8 cellular contexts compared by ENCODE assay signal in genomic region chr14:95442633-95443021, GRCh38.
DNase-seq lines count a peak whose midpoint lies in the region; ATAC-seq and TF ChIP-seq lines count a peak whose summit lies in the region.

No MANE protein-coding gene starts in this region.

- H3K4me3 Mint-ChIP-seq in activated naive CD8-positive, alpha-beta T cell treated with anti-CD3 and anti-CD28 coated beads, Interleukin-2, amount 10 ng/mL, durations not matched to agents 7 days and 5 days, result no peak overlapping the region

- no peak overlapping the region for H3K4me3 ChIP-seq in HFF-Myc (replicated peaks; ENCODE audit: low read depth, low read length)

- DNase-seq in GM04504 (ENCODE audit: low read depth) (peak; percentile 61), HFF-Myc (ENCODE audit: extremely low read depth, low read depth) (peak; percentile 69), NCI-H1105 treated with DMSO at 0.1 percent for 48 hours (lab: John Stamatoyannopoulos, UW) (peak; percentile 80), SW 1271 (lab: John Stamatoyannopoulos, UW) (peak; percentile 19 to 62), cardiac septum (ENCODE audit: low spot score) (peak; percentile 86), retina (peak; percentile 77)
- peak; percentile 71 for DNase-seq in activated naive CD8-positive, alpha-beta T cell treated with anti-CD3 and anti-CD28 coated beads, Interleukin-2, amount 10 ng/mL, durations not matched to agents 7 days and 5 days

- ATAC-seq in activated naive CD8-positive, alpha-beta T cell treated with anti-CD3 and anti-CD28 coated beads, Interleukin-2, amount 10 ng/mL, durations not matched to agents 7 days and 5 days (ENCODE audit: low read depth), result peak; percentile 93
- ATAC-seq in HG03025 (IDR thresholded peaks at IDR 0.05; ENCODE audit: low FRiP score, unreplicated experiment), result no peak

- peaks cover 2% of the 10 kb centered on the region for H3K4me1 Mint-ChIP-seq in activated naive CD8-positive, alpha-beta T cell treated with anti-CD3 and anti-CD28 coated beads, Interleukin-2, amount 10 ng/mL, durations not matched to agents 7 days and 5 days

- H3K36me3 Mint-ChIP-seq in activated naive CD8-positive, alpha-beta T cell treated with anti-CD3 and anti-CD28 coated beads, Interleukin-2, amount 10 ng/mL, durations not matched to agents 7 days and 5 days, result peaks cover 17% of the 10 kb centered on the region

- TF ChIP-seq CTCF in HFF-Myc (IDR thresholded peaks at IDR 0.05; ENCODE audit: low read depth, low read length, missing control alignments), result peak; percentile 97

- intact Hi-C loops in cardiac septum (cut with DNase I), result loop anchor here (1.0 to 10.0 kb wide), 3 partner anchors 85 to 550 kb away; no protein-coding TSS in a partner anchor

- H3K27me3 Mint-ChIP-seq in activated naive CD8-positive, alpha-beta T cell treated with anti-CD3 and anti-CD28 coated beads, Interleukin-2, amount 10 ng/mL, durations not matched to agents 7 days and 5 days, result no peaks in the 10 kb centered on the region

- H3K27ac Mint-ChIP-seq in activated naive CD8-positive, alpha-beta T cell treated with anti-CD3 and anti-CD28 coated beads, Interleukin-2, amount 10 ng/mL, durations not matched to agents 7 days and 5 days, result peak overlapping the region; percentile 15

- H3K9me3 Mint-ChIP-seq in activated naive CD8-positive, alpha-beta T cell treated with anti-CD3 and anti-CD28 coated beads, Interleukin-2, amount 10 ng/mL, durations not matched to agents 7 days and 5 days, result no peaks in the 10 kb centered on the region

- POLR2A ChIA-PET in activated naive CD8-positive, alpha-beta T cell treated with anti-CD3 and anti-CD28 coated beads, Interleukin-2, amount 10 ng/mL, durations not matched to agents 7 days and 5 days (lab: Charles Lee), result interaction anchor here (0.8 to 1.3 kb wide), 5 partner anchors 9 to 91 kb away, joined by 3 to 5 read pairs (median 4); no protein-coding TSS in a partner anchor
